Comparison of ENCODE assay signal across 2 cellular contexts in genomic region chrX:9516635-9517034, GRCh38.
TF ChIP-seq lines count a peak whose summit lies in the region.

No MANE protein-coding gene starts in this region.

TF ChIP-seq in HepG2, 621 proteins besides CTCF, POLR2A, EP300 and RAD21:
- TF ChIP-seq ZNF530 (CRISPR knock-in tag; IDR thresholded peaks at IDR 0.05; ENCODE audit: low read depth) (no peak), MAFF (IDR thresholded peaks at IDR 0.05; ENCODE audit: low read depth, low read length) (0 out of 2 replicates have a peak, but pooled peaks have one; percentile 7), SP5 (CRISPR knock-in tag; IDR thresholded peaks at IDR 0.05; ENCODE audit: borderline replicate concordance, low read depth) (no peak), MAFK (conservative IDR thresholded peaks at IDR 0.05 in 1 of 2, IDR thresholded peaks at IDR 0.05 in 1 of 2; ENCODE audit: low read length in 2 of 2) (peak; percentile 11 to 26; a peak in 2 of 4 replicates)

TF ChIP-seq in K562, 482 proteins besides CTCF, POLR2A, EP300 and RAD21:
- TF ChIP-seq MAFG (tag; conservative IDR thresholded peaks at IDR 0.05) (peak; percentile 50; the same call in 1 of the 2 replicates), PHF20 (IDR thresholded peaks at IDR 0.05; ENCODE audit: partially characterized antibody) (no peak), C11orf30 (IDR thresholded peaks at IDR 0.05; ENCODE audit: low read depth) (peak; percentile 62; the same call in 1 of the 2 replicates), MAFF (IDR thresholded peaks at IDR 0.05; ENCODE audit: low read length) (peak; percentile 37; the same call in 1 of the 2 replicates), ZNF316 (IDR thresholded peaks at IDR 0.05) (peak; percentile 80)
- TF ChIP-seq, protein P1, sequence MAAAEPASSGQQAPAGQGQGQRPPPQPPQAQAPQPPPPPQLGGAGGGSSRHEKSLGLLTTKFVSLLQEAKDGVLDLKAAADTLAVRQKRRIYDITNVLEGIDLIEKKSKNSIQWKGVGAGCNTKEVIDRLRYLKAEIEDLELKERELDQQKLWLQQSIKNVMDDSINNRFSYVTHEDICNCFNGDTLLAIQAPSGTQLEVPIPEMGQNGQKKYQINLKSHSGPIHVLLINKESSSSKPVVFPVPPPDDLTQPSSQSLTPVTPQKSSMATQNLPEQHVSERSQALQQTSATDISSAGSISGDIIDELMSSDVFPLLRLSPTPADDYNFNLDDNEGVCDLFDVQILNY (CRISPR knock-in tag; IDR thresholded peaks at IDR 0.05) = no peak
